Comparison of ENCODE assay signal across 8 cellular contexts in genomic region chr3:67653425-67654098, GRCh38. TPM values are rescaled to one million over a fixed set of nuclear protein-coding genes. Genes with fewer than 3 reads are reported as not detected.
DNase-seq lines count a peak whose midpoint lies in the region; ATAC-seq and TF ChIP-seq lines count a peak whose summit lies in the region.

No MANE protein-coding gene starts in this region.

- peaks cover 43% of the 10 kb centered on the region for H3K4me1 ChIP-seq in mononuclear cell (ENCODE audit: insufficient read depth, low read length)

- no peaks in the 10 kb centered on the region for H3K27me3 Mint-ChIP-seq in chondrocyte (ENCODE audit: low read depth)

- no peaks in the 10 kb centered on the region for H3K9me3 ChIP-seq in mononuclear cell (ENCODE audit: low read depth, low read length)

- DNase-seq in SKM-1 treated with dmso at 0.1 percent for 144 hours (lab: John Stamatoyannopoulos, UW; ENCODE audit: unreplicated experiment) (peak; percentile 43), SKM-1 (lab: John Stamatoyannopoulos, UW; ENCODE audit: unreplicated experiment) (no peak), NCI-H226 (peak; percentile 2), chondrocyte (ENCODE audit: low spot score) (no peak), NCI-H1417 treated with DMSO at 0.1 percent for 48 hours (lab: John Stamatoyannopoulos, UW) (no peak), DMS79 (lab: John Stamatoyannopoulos, UW) (no peak)

- H3K36me3 Mint-ChIP-seq in chondrocyte (ENCODE audit: low read depth), result no peaks in the 10 kb centered on the region

- TF ChIP-seq CTCF in chondrocyte (IDR thresholded peaks at IDR 0.05), result no peak

- peak; percentile 30 for ATAC-seq in HG02571 (IDR thresholded peaks at IDR 0.05; ENCODE audit: unreplicated experiment)

- no peaks in the 10 kb centered on the region for H3K9me3 Mint-ChIP-seq in chondrocyte (ENCODE audit: low read depth)

- H3K27me3 ChIP-seq in mononuclear cell (ENCODE audit: insufficient read depth, low read length), result peaks cover 2% of the 10 kb centered on the region

- peaks cover 23% of the 10 kb centered on the region for H3K4me1 Mint-ChIP-seq in chondrocyte (ENCODE audit: low read depth)

- H3K27ac Mint-ChIP-seq in chondrocyte (ENCODE audit: unreplicated experiment), result peak overlapping the region; percentile 71

- peak overlapping the region; percentile 77 for H3K4me3 Mint-ChIP-seq in chondrocyte (ENCODE audit: unreplicated experiment)

- H3K4me3 ChIP-seq in mononuclear cell (ENCODE audit: low read length), result peak overlapping the region; percentile 78

RNA-seq across cellular contexts. Expression of gene SUCLG2, which starts 0.8 kb away (rescaled TPM):
- total RNA-seq in chondrocyte, result 22.0 to 28.0 TPM (median 24.3 TPM) in 3 replicates
- total RNA-seq in mononuclear cell, result 63.8 TPM

Comparison
In these comparisons a context has a peak if more than half of its experiments do, and no peak if none do; other contexts are left out.
1. DNase-seq: peak in SKM-1 treated with dmso at 0.1 percent for 144 hours (single experiment) and NCI-H226 (single experiment); none in SKM-1 (single experiment), chondrocyte (single experiment), NCI-H1417 treated with DMSO at 0.1 percent for 48 hours (single experiment) and DMS79 (single experiment).